Comparison of ENCODE assay signal across 1 cellular context in the genomic region with DNA sequence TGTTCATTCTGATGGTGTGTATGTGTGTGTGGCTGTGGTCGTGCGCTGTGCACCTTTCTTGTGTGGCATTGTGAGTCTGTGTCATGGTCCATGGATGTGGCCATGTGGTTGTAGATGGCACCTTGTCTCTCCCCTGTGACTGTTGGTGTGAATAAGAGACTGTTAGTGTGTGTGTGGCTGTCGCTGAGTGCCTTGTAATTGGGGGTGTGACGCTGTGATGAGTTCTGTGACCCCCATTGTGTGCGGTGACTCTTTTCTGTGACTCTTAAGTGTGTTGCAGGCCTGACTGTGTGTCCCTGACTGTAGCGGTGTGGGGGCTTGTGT.
TF ChIP-seq lines count a peak whose summit lies in the region.

No MANE protein-coding gene starts in this region.

TF ChIP-seq in K562, 482 proteins besides CTCF, POLR2A, EP300 and RAD21:
- TF ChIP-seq FOXA1 (IDR thresholded peaks at IDR 0.05; ENCODE audit: borderline replicate concordance) (no peak), ZNF830 (CRISPR knock-in tag; IDR thresholded peaks at IDR 0.05) (no peak), ZNF76 (CRISPR knock-in tag; IDR thresholded peaks at IDR 0.05; ENCODE audit: borderline replicate concordance) (no peak), HNRNPLL (IDR thresholded peaks at IDR 0.05; ENCODE audit: low read depth, low read length, poor library complexity, severe bottlenecking) (no peak), STAT5B (CRISPR knock-in tag; IDR thresholded peaks at IDR 0.05) (no peak), HDAC1 (IDR thresholded peaks at IDR 0.05) (peak in 1 of 2 experiments; percentile 13; a peak in 1 of 4 replicates), DIDO1 (tag; IDR thresholded peaks at IDR 0.05; ENCODE audit: low read depth) (no peak), FOS (IDR thresholded peaks at IDR 0.05; ENCODE audit: extremely low read depth, insufficient read length) (no peak), MAFF (IDR thresholded peaks at IDR 0.05; ENCODE audit: low read length) (no peak), ZBTB17 (CRISPR knock-in tag; IDR thresholded peaks at IDR 0.05) (no peak), SMARCA4 (IDR thresholded peaks at IDR 0.05) (no peak), OTX1 (CRISPR knock-in tag; IDR thresholded peaks at IDR 0.05) (no peak), SMARCA5 (IDR thresholded peaks at IDR 0.05) (peak; percentile 35; the same call in 1 of the 2 replicates), HEY1 (CRISPR knock-in tag; IDR thresholded peaks at IDR 0.05; ENCODE audit: borderline replicate concordance) (no peak), SMAD3 (CRISPR knock-in tag; conservative IDR thresholded peaks at IDR 0.05) (no peak), RBM25 (IDR thresholded peaks at IDR 0.05; ENCODE audit: low read depth, low read length, severe bottlenecking) (no peak), FOXM1 (IDR thresholded peaks at IDR 0.05; ENCODE audit: low read depth) (no peak), FOXM1 (CRISPR knock-in tag; IDR thresholded peaks at IDR 0.05; ENCODE audit: low read depth) (no peak), TOE1 (IDR thresholded peaks at IDR 0.05; ENCODE audit: borderline replicate concordance) (peak; percentile 4; the same call in 1 of the 2 replicates), TOE1 (CRISPR knock-in tag; IDR thresholded peaks at IDR 0.05; ENCODE audit: borderline replicate concordance, low read depth) (no peak), ZNF217 (CRISPR knock-in tag; IDR thresholded peaks at IDR 0.05) (no peak), ASH1L (IDR thresholded peaks at IDR 0.05; ENCODE audit: borderline replicate concordance, low read depth, partially characterized antibody) (no peak), ZNF444 (CRISPR knock-in tag; IDR thresholded peaks at IDR 0.05) (no peak), BMI1 (IDR thresholded peaks at IDR 0.05; ENCODE audit: low read length) (no peak), ZNF12 (CRISPR knock-in tag; IDR thresholded peaks at IDR 0.05) (no peak), ZBTB8A (IDR thresholded peaks at IDR 0.05; ENCODE audit: partially characterized antibody) (no peak), NR1H2 (CRISPR knock-in tag; IDR thresholded peaks at IDR 0.05) (no peak), SRSF3 (IDR thresholded peaks at IDR 0.05; ENCODE audit: insufficient read depth, low read length) (no peak), RBM39 (optimal IDR thresholded peaks at IDR 0.05; ENCODE audit: low read depth, low read length) (no peak), ZNF140 (CRISPR knock-in tag; IDR thresholded peaks at IDR 0.05) (no peak), HLTF (IDR thresholded peaks at IDR 0.05) (0 out of 2 replicates have a peak, but pooled peaks have one; percentile 1), SREBF1 (IDR thresholded peaks at IDR 0.05; ENCODE audit: borderline replicate concordance, low read depth, low read length) (no peak), CBFA2T3 (IDR thresholded peaks at IDR 0.05) (no peak), FOXP1 (CRISPR knock-in tag; IDR thresholded peaks at IDR 0.05) (no peak), IFI16 (CRISPR knock-in tag; IDR thresholded peaks at IDR 0.05) (no peak), KLF16 (IDR thresholded peaks at IDR 0.05) (no peak), TCF3 (CRISPR knock-in tag; IDR thresholded peaks at IDR 0.05) (no peak), ATF1 (CRISPR knock-in tag; IDR thresholded peaks at IDR 0.05) (no peak), ATF1 (tag; IDR thresholded peaks at IDR 0.05) (0 out of 2 replicates have a peak, but pooled peaks have one; percentile 16), ELF2 (CRISPR knock-in tag; IDR thresholded peaks at IDR 0.05) (no peak), CSDE1 (IDR thresholded peaks at IDR 0.05) (no peak), SRSF1 (IDR thresholded peaks at IDR 0.05; ENCODE audit: low read depth, low read length) (no peak)
- TF ChIP-seq, protein P1, sequence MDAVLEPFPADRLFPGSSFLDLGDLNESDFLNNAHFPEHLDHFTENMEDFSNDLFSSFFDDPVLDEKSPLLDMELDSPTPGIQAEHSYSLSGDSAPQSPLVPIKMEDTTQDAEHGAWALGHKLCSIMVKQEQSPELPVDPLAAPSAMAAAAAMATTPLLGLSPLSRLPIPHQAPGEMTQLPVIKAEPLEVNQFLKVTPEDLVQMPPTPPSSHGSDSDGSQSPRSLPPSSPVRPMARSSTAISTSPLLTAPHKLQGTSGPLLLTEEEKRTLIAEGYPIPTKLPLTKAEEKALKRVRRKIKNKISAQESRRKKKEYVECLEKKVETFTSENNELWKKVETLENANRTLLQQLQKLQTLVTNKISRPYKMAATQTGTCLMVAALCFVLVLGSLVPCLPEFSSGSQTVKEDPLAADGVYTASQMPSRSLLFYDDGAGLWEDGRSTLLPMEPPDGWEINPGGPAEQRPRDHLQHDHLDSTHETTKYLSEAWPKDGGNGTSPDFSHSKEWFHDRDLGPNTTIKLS (IDR thresholded peaks at IDR 0.05; ENCODE audit: borderline replicate concordance, low read depth): no peak
- TF ChIP-seq, protein P2, sequence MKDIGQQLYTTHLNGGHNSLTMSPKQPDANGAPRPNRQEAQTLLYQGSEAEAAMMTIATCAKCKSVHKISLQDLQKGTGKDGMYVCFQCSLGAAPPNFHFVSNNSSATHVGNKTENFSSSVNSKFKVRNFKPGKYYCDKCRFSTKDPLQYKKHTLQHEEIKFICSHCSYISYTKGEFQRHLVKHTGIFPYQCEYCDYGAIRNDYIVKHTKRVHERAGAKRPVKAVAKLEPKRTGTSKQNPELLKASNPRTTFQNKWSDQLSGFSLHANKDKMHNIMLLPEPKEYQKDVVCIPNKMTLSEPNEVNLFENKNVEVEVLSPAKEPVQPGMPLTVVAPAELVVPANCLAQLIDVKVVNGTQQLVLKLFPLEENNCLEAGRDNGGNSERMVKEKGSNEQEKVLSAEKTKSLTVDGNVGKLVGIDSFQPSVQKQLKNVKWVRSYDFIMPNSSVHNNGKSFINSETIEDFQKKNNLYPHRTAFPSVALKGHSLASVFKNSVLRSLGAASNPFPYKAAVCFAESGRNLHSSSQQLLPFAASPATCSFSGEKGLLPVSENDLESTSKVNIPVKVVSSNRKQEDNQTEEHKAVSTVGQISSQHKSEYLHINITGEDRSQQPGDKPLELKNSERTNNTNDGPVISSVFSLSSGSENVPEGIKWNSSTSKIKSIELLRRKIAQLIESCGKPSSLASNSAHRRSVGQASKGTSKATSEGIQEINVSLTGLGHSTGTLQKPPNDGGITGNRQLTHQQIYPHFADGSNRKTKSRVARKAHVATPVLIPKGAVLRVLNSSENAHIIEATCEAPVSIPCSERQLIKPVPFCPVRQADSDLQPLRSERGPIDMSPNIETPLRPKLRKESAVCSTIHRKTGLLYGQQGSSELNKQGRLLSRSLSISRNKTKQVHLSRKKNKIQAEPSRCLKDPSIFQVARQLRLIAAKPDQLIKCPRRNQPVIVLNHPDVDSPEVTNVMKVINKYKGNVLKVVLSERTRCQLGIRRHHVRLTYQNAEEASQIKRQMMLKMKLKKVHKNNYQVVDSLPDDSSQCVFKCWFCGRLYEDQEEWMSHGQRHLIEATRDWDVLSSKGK (CRISPR knock-in tag; IDR thresholded peaks at IDR 0.05): no peak
- TF ChIP-seq, protein P3, sequence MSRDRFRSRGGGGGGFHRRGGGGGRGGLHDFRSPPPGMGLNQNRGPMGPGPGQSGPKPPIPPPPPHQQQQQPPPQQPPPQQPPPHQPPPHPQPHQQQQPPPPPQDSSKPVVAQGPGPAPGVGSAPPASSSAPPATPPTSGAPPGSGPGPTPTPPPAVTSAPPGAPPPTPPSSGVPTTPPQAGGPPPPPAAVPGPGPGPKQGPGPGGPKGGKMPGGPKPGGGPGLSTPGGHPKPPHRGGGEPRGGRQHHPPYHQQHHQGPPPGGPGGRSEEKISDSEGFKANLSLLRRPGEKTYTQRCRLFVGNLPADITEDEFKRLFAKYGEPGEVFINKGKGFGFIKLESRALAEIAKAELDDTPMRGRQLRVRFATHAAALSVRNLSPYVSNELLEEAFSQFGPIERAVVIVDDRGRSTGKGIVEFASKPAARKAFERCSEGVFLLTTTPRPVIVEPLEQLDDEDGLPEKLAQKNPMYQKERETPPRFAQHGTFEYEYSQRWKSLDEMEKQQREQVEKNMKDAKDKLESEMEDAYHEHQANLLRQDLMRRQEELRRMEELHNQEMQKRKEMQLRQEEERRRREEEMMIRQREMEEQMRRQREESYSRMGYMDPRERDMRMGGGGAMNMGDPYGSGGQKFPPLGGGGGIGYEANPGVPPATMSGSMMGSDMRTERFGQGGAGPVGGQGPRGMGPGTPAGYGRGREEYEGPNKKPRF (IDR thresholded peaks at IDR 0.05; ENCODE audit: low read depth, low read length): no peak
- TF ChIP-seq, protein P4, sequence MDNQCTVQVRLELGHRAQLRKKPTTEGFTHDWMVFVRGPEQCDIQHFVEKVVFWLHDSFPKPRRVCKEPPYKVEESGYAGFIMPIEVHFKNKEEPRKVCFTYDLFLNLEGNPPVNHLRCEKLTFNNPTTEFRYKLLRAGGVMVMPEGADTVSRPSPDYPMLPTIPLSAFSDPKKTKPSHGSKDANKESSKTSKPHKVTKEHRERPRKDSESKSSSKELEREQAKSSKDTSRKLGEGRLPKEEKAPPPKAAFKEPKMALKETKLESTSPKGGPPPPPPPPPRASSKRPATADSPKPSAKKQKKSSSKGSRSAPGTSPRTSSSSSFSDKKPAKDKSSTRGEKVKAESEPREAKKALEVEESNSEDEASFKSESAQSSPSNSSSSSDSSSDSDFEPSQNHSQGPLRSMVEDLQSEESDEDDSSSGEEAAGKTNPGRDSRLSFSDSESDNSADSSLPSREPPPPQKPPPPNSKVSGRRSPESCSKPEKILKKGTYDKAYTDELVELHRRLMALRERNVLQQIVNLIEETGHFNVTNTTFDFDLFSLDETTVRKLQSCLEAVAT (IDR thresholded peaks at IDR 0.05): 0 out of 4 replicates have a peak, but pooled peaks have one; percentile 0 to 9
- TF ChIP-seq, protein P5, sequence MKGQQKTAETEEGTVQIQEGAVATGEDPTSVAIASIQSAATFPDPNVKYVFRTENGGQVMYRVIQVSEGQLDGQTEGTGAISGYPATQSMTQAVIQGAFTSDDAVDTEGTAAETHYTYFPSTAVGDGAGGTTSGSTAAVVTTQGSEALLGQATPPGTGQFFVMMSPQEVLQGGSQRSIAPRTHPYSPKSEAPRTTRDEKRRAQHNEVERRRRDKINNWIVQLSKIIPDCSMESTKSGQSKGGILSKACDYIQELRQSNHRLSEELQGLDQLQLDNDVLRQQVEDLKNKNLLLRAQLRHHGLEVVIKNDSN (CRISPR knock-in tag; IDR thresholded peaks at IDR 0.05): peak; percentile 36; the same call in 1 of the 2 replicates
- TF ChIP-seq, protein P6, sequence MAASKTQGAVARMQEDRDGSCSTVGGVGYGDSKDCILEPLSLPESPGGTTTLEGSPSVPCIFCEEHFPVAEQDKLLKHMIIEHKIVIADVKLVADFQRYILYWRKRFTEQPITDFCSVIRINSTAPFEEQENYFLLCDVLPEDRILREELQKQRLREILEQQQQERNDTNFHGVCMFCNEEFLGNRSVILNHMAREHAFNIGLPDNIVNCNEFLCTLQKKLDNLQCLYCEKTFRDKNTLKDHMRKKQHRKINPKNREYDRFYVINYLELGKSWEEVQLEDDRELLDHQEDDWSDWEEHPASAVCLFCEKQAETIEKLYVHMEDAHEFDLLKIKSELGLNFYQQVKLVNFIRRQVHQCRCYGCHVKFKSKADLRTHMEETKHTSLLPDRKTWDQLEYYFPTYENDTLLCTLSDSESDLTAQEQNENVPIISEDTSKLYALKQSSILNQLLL (CRISPR knock-in tag; IDR thresholded peaks at IDR 0.05; ENCODE audit: borderline replicate concordance): no peak
- TF ChIP-seq, protein P7, sequence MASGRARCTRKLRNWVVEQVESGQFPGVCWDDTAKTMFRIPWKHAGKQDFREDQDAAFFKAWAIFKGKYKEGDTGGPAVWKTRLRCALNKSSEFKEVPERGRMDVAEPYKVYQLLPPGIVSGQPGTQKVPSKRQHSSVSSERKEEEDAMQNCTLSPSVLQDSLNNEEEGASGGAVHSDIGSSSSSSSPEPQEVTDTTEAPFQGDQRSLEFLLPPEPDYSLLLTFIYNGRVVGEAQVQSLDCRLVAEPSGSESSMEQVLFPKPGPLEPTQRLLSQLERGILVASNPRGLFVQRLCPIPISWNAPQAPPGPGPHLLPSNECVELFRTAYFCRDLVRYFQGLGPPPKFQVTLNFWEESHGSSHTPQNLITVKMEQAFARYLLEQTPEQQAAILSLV (tag; IDR thresholded peaks at IDR 0.05): no peak
- TF ChIP-seq, protein P8, sequence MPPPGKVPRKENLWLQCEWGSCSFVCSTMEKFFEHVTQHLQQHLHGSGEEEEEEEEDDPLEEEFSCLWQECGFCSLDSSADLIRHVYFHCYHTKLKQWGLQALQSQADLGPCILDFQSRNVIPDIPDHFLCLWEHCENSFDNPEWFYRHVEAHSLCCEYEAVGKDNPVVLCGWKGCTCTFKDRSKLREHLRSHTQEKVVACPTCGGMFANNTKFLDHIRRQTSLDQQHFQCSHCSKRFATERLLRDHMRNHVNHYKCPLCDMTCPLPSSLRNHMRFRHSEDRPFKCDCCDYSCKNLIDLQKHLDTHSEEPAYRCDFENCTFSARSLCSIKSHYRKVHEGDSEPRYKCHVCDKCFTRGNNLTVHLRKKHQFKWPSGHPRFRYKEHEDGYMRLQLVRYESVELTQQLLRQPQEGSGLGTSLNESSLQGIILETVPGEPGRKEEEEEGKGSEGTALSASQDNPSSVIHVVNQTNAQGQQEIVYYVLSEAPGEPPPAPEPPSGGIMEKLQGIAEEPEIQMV (tag; conservative IDR thresholded peaks at IDR 0.05; ENCODE audit: low read depth): no peak
- TF ChIP-seq, protein P9, sequence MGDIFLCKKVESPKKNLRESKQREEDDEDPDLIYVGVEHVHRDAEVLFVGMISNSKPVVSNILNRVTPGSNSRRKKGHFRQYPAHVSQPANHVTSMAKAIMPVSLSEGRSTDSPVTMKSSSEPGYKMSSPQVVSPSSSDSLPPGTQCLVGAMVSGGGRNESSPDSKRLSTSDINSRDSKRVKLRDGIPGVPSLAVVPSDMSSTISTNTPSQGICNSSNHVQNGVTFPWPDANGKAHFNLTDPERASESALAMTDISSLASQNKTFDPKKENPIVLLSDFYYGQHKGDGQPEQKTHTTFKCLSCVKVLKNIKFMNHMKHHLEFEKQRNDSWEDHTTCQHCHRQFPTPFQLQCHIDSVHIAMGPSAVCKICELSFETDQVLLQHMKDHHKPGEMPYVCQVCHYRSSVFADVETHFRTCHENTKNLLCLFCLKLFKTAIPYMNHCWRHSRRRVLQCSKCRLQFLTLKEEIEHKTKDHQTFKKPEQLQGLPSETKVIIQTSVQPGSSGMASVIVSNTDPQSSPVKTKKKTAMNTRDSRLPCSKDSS (IDR thresholded peaks at IDR 0.05; ENCODE audit: low read depth, partially characterized antibody): no peak
- TF ChIP-seq, protein P10, sequence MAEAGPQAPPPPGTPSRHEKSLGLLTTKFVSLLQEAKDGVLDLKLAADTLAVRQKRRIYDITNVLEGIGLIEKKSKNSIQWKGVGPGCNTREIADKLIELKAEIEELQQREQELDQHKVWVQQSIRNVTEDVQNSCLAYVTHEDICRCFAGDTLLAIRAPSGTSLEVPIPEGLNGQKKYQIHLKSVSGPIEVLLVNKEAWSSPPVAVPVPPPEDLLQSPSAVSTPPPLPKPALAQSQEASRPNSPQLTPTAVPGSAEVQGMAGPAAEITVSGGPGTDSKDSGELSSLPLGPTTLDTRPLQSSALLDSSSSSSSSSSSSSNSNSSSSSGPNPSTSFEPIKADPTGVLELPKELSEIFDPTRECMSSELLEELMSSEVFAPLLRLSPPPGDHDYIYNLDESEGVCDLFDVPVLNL (CRISPR knock-in tag; IDR thresholded peaks at IDR 0.05; ENCODE audit: low read depth): no peak
